18 cellular contexts compared by ENCODE assay signal in the genomic region with DNA sequence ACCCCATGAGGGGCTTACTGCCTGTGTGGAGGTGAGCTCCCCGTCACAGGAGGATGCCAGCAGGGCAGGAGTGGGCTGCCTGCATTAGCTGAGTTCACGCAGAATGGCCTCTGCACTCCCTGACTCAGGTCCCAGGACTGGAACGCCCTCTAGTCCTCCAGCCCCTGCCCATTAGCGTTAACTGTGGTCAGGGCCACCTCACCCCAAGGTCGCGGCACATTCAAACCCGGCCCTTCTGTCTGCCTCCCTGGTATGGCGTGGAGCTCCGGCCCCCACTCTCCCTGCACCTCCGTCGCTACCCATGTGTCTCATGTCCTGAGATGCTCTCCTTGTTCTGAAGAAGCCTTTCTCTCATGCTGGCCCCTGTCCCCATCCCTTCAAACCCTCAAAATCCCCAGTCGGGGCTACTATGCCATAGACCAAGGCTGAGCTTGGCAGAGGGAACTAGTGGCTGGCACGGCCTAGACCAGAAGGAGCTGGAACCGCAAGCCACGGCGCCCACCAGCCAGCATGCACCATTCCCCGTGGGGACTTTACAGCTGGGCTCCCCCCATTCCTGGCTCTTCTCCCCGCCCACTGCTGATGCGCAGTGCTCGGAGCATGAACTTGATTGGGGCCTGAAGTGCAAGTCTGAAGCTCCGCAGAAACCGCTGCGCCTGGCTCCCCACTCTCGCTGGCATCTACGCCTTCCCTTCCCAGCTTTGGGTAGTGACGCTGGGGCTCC.
DNase-seq lines count a peak whose midpoint lies in the region.
"Had no signal": no experiment of that assay in that cellular context is flagged by ENCODE, and none has a peak within 500 bp of the region (broad histone marks: within the 10 kb centered on the region; RNA-seq: fewer than 3 reads in every experiment).

No MANE protein-coding gene starts in this region.

- peak; percentile 9 for DNase-seq in activated CD4-positive, CD25-positive, alpha-beta regulatory T cell treated with anti-CD3 and anti-CD28 coated beads, Interleukin-2, amount 50 U/mL, for 72 hours
- DNase-seq in activated CD4-positive, CD25-positive, alpha-beta regulatory T cell (lab: John Stamatoyannopoulos, UW) = no peak
- DNase-seq in CMK (ENCODE audit: low read depth) (peak; percentile 63), mesenteric fat pad (ENCODE audit: low spot score) (peak; percentile 83), LoVo (ENCODE audit: low spot score) (no peak), NCI-H187 treated with DMSO at 0.1 percent for 48 hours (lab: John Stamatoyannopoulos, UW) (no peak), T1000 (lab: John Stamatoyannopoulos, UW) (no peak)
- DNase-seq in activated CD8-positive, alpha-beta memory T cell treated with anti-CD3 and anti-CD28 coated beads, Interleukin-2, amount 50 U/mL, for 48 hours = peak; percentile 37
- DNase-seq: CD8-positive, alpha-beta memory T cell; DMS 273 treated with DMSO at 0.1 percent for 48 hours; GOT3; HFFc6; KG1; MG63; NCI-H1105; NCI-H1694 treated with DMSO at 0.1 percent for 48 hours; NCI-H446 treated with DMSO at 0.1 percent for 48 hours; NCI-H774 had no signal

Comparison
In these comparisons a context has a peak if more than half of its experiments do, and no peak if none do; other contexts are left out.
1. DNase-seq: peak in activated CD4-positive, CD25-positive, alpha-beta regulatory T cell treated with anti-CD3 and anti-CD28 coated beads, Interleukin-2, amount 50 U/mL, for 72 hours (single experiment), CMK (single experiment), activated CD8-positive, alpha-beta memory T cell treated with anti-CD3 and anti-CD28 coated beads, Interleukin-2, amount 50 U/mL, for 48 hours (single experiment) and mesenteric fat pad (single experiment); none in activated CD4-positive, CD25-positive, alpha-beta regulatory T cell (0 of 4), LoVo (single experiment), NCI-H187 treated with DMSO at 0.1 percent for 48 hours (single experiment) and T1000 (single experiment).